In genomic region chr6:7488494-7488893, GRCh38 we compare ENCODE assay signal across 8 cellular contexts.
"Had no signal": no experiment of that assay in that cellular context is flagged by ENCODE, and none has a peak within 500 bp of the region (broad histone marks: within the 10 kb centered on the region; RNA-seq: fewer than 3 reads in every experiment).

No MANE protein-coding gene starts in this region.

- FAIRE-seq: G401.6, GM12878, GM12891, GM12892, GM18507, GM19239 had no signal

- H3K4me3 ChIP-seq: GM12878 had no signal

- ATAC-seq: GM12878 had no signal

- DNase-seq: GDM1, GF-D8 had no signal
